Comparison of ENCODE assay signal across 3 cellular contexts in the genomic region with DNA sequence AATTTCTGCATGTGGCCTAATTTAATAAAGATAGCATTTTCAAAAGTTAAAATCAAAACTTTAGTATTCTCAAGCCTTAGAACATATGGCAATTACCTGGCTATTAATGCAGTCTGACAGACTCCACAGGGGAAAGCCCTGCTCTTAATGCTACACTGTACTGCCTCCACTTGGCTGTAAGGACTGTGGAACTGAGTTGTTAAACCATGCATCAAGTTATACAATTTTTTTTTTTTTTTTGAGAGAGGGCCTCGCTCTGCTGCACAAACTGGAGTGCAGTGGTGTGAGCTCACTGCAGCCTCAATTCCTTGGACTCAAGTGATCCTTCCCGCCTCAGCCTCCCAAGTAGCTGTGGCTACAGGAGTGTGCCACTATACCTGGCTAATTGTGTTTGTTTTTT.
A peak's percentile ranks its signal among the peaks of the same experiment; 100 is the strongest.
TF ChIP-seq lines count a peak whose summit lies in the region.

No MANE protein-coding gene starts in this region.

TF ChIP-seq in SK-N-SH treated with all-trans-retinoic acid at 6 μM for 48 hours, 23 proteins besides CTCF, POLR2A, EP300 and RAD21:
- no peak for TF ChIP-seq TOX (CRISPR knock-in tag; IDR thresholded peaks at IDR 0.05; ENCODE audit: borderline replicate concordance)
- no peak for TF ChIP-seq SNAI2 (CRISPR knock-in tag; IDR thresholded peaks at IDR 0.05)
- no peak for TF ChIP-seq ZNF70 (CRISPR knock-in tag; IDR thresholded peaks at IDR 0.05)
- no peak for TF ChIP-seq ZFP3 (CRISPR knock-in tag; IDR thresholded peaks at IDR 0.05)
- TF ChIP-seq BACH2 (CRISPR knock-in tag; IDR thresholded peaks at IDR 0.05; ENCODE audit: borderline replicate concordance), result no peak
- no peak for TF ChIP-seq ZNF8 (CRISPR knock-in tag; IDR thresholded peaks at IDR 0.05)
- TF ChIP-seq CSDC2 (CRISPR knock-in tag; IDR thresholded peaks at IDR 0.05), result no peak
- TF ChIP-seq PPARA (CRISPR knock-in tag; IDR thresholded peaks at IDR 0.05; ENCODE audit: borderline replicate concordance), result no peak
- TF ChIP-seq, protein P1, sequence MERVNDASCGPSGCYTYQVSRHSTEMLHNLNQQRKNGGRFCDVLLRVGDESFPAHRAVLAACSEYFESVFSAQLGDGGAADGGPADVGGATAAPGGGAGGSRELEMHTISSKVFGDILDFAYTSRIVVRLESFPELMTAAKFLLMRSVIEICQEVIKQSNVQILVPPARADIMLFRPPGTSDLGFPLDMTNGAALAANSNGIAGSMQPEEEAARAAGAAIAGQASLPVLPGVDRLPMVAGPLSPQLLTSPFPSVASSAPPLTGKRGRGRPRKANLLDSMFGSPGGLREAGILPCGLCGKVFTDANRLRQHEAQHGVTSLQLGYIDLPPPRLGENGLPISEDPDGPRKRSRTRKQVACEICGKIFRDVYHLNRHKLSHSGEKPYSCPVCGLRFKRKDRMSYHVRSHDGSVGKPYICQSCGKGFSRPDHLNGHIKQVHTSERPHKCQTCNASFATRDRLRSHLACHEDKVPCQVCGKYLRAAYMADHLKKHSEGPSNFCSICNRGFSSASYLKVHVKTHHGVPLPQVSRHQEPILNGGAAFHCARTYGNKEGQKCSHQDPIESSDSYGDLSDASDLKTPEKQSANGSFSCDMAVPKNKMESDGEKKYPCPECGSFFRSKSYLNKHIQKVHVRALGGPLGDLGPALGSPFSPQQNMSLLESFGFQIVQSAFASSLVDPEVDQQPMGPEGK (CRISPR knock-in tag; IDR thresholded peaks at IDR 0.05; ENCODE audit: borderline replicate concordance), result no peak

TF ChIP-seq in SK-N-SH, 30 proteins besides CTCF, POLR2A, EP300 and RAD21:
- no peak for TF ChIP-seq FOXJ3 (CRISPR knock-in tag; IDR thresholded peaks at IDR 0.05)
- no peak for TF ChIP-seq TAF1 (IDR thresholded peaks at IDR 0.05; ENCODE audit: borderline replicate concordance, low read depth, low read length)
- TF ChIP-seq EZH2phosphoT487 (IDR thresholded peaks at IDR 0.05; ENCODE audit: borderline replicate concordance, low read depth), result no peak
- TF ChIP-seq RFX5 (IDR thresholded peaks at IDR 0.05; ENCODE audit: low read length), result no peak
- no peak for TF ChIP-seq RCOR1 (IDR thresholded peaks at IDR 0.05; ENCODE audit: low read length)
- no peak for TF ChIP-seq USF2 (IDR thresholded peaks at IDR 0.05; ENCODE audit: borderline replicate concordance, low read depth, low read length)
- no peak for TF ChIP-seq TEAD4 (IDR thresholded peaks at IDR 0.05; ENCODE audit: borderline replicate concordance, insufficient read depth)
- TF ChIP-seq, protein P2, sequence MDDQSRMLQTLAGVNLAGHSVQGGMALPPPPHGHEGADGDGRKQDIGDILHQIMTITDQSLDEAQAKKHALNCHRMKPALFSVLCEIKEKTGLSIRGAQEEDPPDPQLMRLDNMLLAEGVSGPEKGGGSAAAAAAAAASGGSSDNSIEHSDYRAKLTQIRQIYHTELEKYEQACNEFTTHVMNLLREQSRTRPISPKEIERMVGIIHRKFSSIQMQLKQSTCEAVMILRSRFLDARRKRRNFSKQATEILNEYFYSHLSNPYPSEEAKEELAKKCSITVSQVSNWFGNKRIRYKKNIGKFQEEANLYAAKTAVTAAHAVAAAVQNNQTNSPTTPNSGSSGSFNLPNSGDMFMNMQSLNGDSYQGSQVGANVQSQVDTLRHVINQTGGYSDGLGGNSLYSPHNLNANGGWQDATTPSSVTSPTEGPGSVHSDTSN (IDR thresholded peaks at IDR 0.05), result no peak
- no peak for TF ChIP-seq GATA2 (CRISPR knock-in tag; IDR thresholded peaks at IDR 0.05)
- TF ChIP-seq, protein P3, sequence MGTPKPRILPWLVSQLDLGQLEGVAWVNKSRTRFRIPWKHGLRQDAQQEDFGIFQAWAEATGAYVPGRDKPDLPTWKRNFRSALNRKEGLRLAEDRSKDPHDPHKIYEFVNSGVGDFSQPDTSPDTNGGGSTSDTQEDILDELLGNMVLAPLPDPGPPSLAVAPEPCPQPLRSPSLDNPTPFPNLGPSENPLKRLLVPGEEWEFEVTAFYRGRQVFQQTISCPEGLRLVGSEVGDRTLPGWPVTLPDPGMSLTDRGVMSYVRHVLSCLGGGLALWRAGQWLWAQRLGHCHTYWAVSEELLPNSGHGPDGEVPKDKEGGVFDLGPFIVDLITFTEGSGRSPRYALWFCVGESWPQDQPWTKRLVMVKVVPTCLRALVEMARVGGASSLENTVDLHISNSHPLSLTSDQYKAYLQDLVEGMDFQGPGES (IDR thresholded peaks at IDR 0.05; ENCODE audit: low read depth, low read length), result no peak
- TF ChIP-seq MEF2A (IDR thresholded peaks at IDR 0.05; ENCODE audit: borderline replicate concordance, low read depth), result no peak
- TF ChIP-seq ELF1 (IDR thresholded peaks at IDR 0.05), result no peak
- TF ChIP-seq SMC3 (IDR thresholded peaks at IDR 0.05; ENCODE audit: low read depth, low read length), result no peak
- TF ChIP-seq CHD2 (IDR thresholded peaks at IDR 0.05; ENCODE audit: low read length, partially characterized antibody), result no peak
- TF ChIP-seq YY1 (IDR thresholded peaks at IDR 0.05; ENCODE audit: low read depth), result no peak

TF ChIP-seq in GM12878, 131 proteins besides CTCF, POLR2A, EP300 and RAD21:
- TF ChIP-seq ZNF384 (IDR thresholded peaks at IDR 0.05; ENCODE audit: borderline replicate concordance, low read depth, low read length), result peak; percentile 27; the same call in 1 of the 2 replicates
- TF ChIP-seq, protein P4, sequence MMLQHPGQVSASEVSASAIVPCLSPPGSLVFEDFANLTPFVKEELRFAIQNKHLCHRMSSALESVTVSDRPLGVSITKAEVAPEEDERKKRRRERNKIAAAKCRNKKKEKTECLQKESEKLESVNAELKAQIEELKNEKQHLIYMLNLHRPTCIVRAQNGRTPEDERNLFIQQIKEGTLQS (IDR thresholded peaks at IDR 0.05; ENCODE audit: borderline replicate concordance, extremely low read depth, low read depth, low read length), result no peak
